8 cellular contexts compared by ENCODE assay signal in genomic region chr5:112975721-112976431, GRCh38. TPM values are rescaled to one million over a fixed set of nuclear protein-coding genes. Genes with fewer than 3 reads are reported as not detected.
DNase-seq lines count a peak whose midpoint lies in the region; ATAC-seq and TF ChIP-seq lines count a peak whose summit lies in the region.

No MANE protein-coding gene starts in this region.

- no peak for DNase-seq in fibroblast of pulmonary artery (ENCODE audit: low read depth)
- DNase-seq in Kasumi-1 (lab: John Stamatoyannopoulos, UW): no peak
- no peak for DNase-seq in T-helper 9 cell

- H3K27ac ChIP-seq in SU-DHL-6 (ENCODE audit: low read depth, low read length): peak overlapping the region; percentile 20; the same call in 1 of the 2 replicates

- H3K9ac ChIP-seq in SU-DHL-6 (ENCODE audit: low read length) (peak overlapping the region; percentile 22; the same call in 1 of the 2 replicates), skeletal muscle satellite cell (ENCODE audit: low read depth, low read length) (peak overlapping the region; percentile 72)

- H3K27me3 ChIP-seq in SU-DHL-6 (ENCODE audit: low read length): no peaks in the 10 kb centered on the region
- no peaks in the 10 kb centered on the region for H3K27me3 ChIP-seq in skeletal muscle satellite cell (ENCODE audit: control insufficient read depth, insufficient read depth, low read length)

- H3F3A ChIP-seq in SU-DHL-6 (ENCODE audit: insufficient read depth): 0 out of 2 replicates have a peak, but pooled peaks cover 4% of the 10 kb centered on the region

- peaks cover 41% of the 10 kb centered on the region for H3K79me2 ChIP-seq in SU-DHL-6 (ENCODE audit: insufficient read depth, low read length)

- H3K4me2 ChIP-seq in SU-DHL-6 (ENCODE audit: low read depth, low read length, poor library complexity, severe bottlenecking) (peak overlapping the region; percentile 51), skeletal muscle satellite cell (ENCODE audit: low read length) (peak overlapping the region; percentile 84)

- peaks cover 15% of the 10 kb centered on the region for H3K4me1 ChIP-seq in skeletal muscle satellite cell (ENCODE audit: control insufficient read depth, insufficient read depth, low read length)

- H3K9me3 ChIP-seq in SU-DHL-6 (ENCODE audit: insufficient read depth, low read length) (no peaks in the 10 kb centered on the region), skeletal muscle satellite cell (replicated peaks; ENCODE audit: low read length) (no peaks in the 10 kb centered on the region)

- peak overlapping the region; percentile 57 for H2AFZ ChIP-seq in SU-DHL-6 (ENCODE audit: low read depth, low read length, severe bottlenecking)

- H3K9me2 ChIP-seq in SU-DHL-6 (replicated peaks; ENCODE audit: insufficient read depth, low read length): no peaks in the 10 kb centered on the region

- H4K20me1 ChIP-seq in SU-DHL-6 (ENCODE audit: low read depth, low read length): peaks cover 16% of the 10 kb centered on the region; the same call in 1 of the 2 replicates

- H3K36me3 ChIP-seq in SU-DHL-6 (ENCODE audit: low read length): 0 out of 2 replicates have a peak, but pooled peaks cover 3% of the 10 kb centered on the region
- no peaks in the 10 kb centered on the region for H3K36me3 ChIP-seq in skeletal muscle satellite cell (ENCODE audit: insufficient read depth, low read length)

- TF ChIP-seq CTCF in SU-DHL-6 (IDR thresholded peaks at IDR 0.05; ENCODE audit: insufficient read depth, low read length, poor library complexity, severe bottlenecking) (no peak), fibroblast of pulmonary artery (IDR thresholded peaks at IDR 0.05; ENCODE audit: low read length, missing control alignments) (no peak)

- ATAC-seq in GM18909 (IDR thresholded peaks at IDR 0.05; ENCODE audit: poor library complexity, unreplicated experiment) (peak; percentile 28), HG02759 (IDR thresholded peaks at IDR 0.05; ENCODE audit: unreplicated experiment) (peak; percentile 21), GM18870 (IDR thresholded peaks at IDR 0.05; ENCODE audit: unreplicated experiment) (no peak)

- peak overlapping the region; percentile 28 for H3K4me3 ChIP-seq in SU-DHL-6 (ENCODE audit: insufficient read depth, low read length, poor library complexity, severe bottlenecking)
- peak overlapping the region; percentile 87 for H3K4me3 ChIP-seq in fibroblast of pulmonary artery (replicated peaks; ENCODE audit: low read depth, low read length)
- H3K4me3 ChIP-seq in skeletal muscle satellite cell (ENCODE audit: low read length): peak overlapping the region; percentile 86

RNA-seq across cellular contexts. Expression of gene DCP2, which starts 0.7 kb away (rescaled TPM):
- total RNA-seq in skeletal muscle satellite cell (2012; rRNA removed): 14.4 and 17.7 TPM in 2 replicates

RNA-seq across cellular contexts. Expression of gene REEP5, which starts 53.8 kb away (rescaled TPM):
- 31.7 and 51.8 TPM in 2 replicates for total RNA-seq in skeletal muscle satellite cell (2012; rRNA removed)

Comparison
In these comparisons a context has a peak if more than half of its experiments do, and no peak if none do; other contexts are left out.
1. H3K4me3 ChIP-seq: peak in every context shown above with its lines; median percentile 87 in fibroblast of pulmonary artery; 86 in skeletal muscle satellite cell; 28 in SU-DHL-6.